In the genomic region with DNA sequence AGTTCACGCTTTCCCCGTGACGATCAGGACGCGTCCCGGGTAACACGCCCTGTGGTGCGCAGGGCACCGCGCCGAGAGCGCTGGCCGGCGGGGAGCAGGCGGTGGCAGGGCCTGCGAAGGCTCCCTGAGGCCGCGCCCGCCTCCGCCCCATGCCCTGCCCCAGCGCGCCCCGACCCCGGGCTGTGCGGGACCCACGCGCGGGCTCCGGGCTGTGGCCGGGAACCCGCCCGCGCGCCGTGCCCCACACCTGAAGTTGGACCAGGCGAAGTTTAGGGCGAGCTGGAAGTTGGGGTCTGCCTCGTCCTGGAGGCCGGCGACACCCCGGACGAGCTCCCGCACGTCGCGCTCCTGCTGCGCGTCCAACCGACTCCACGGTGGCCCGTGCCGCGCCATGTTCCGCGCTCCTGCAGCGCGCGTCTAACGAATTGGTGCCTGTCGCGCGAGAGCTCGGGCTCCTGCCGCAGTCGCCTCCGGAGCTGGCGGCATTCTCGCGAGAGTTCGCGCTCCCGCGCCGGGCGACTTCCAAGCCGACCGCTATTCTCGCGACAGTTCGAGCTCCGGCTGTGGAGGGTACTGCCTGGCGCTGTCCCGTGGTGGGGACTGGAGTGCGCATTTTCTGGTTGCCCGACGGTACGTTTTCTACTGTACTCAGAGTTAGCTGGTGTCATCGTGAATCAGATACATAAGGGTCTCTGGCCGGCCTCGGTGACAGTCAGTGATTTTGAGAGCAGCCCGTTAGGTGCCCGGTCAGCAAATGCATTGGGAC, we compare ENCODE assay signal across 8 cellular contexts. TPM values are rescaled to one million over a fixed set of nuclear protein-coding genes. Genes with fewer than 3 reads are reported as not detected.
A peak's percentile ranks its signal among the peaks of the same experiment; 100 is the strongest.
DNase-seq lines count a peak whose midpoint lies in the region; ATAC-seq and TF ChIP-seq lines count a peak whose summit lies in the region.

A gene (minus strand): TSS at position 419 of the 766 bp plus-strand sequence. CDS start 26 bp downstream, at position 393.

- intact Hi-C loops in activated T-helper 1 cell treated with anti-CD3 and anti-CD28 coated beads, Interleukin-12 subunit alpha, Interleukin-12 subunit beta, Interleukin-2, Interleukin-4 antibody, amounts not matched to agents 30 ng/mL and 10 ng/mL and 1 ng/mL, durations not matched to agents 14 hours and 24 hours and 36 hours (cut with micrococcal nuclease) = loop anchor here (5.0 kb wide), 2 partner anchors 62 to 202 kb away; a partner anchor contains a TSS

- peaks cover 17% of the 10 kb centered on the region for H3K4me1 Mint-ChIP-seq in activated T-helper 1 cell treated with anti-CD3 and anti-CD28 coated beads, Interleukin-12 subunit alpha, Interleukin-12 subunit beta, Interleukin-2, Interleukin-4 antibody, amounts not matched to agents 30 ng/mL and 10 ng/mL and 1 ng/mL, durations not matched to agents 14 hours and 24 hours and 36 hours (ENCODE audit: low read depth)
- H3K4me1 Mint-ChIP-seq in naive thymus-derived CD8-positive, alpha-beta T cell = peaks cover 8 to 35% (median 29%) of the 10 kb centered on the region in 4 donors
- H3K4me1 Mint-ChIP-seq in stimulated activated naive B cell treated with anti-CD40 and anti-IgM and Interleukin-4, amounts not matched to agents 10 μg/mL and 1 μg/mL and 100 μg/mL, for 72 hours = peaks cover 5 to 16% of the 10 kb centered on the region in 2 donors

- ATAC-seq in naive thymus-derived CD8-positive, alpha-beta T cell = peak; percentile 90 to 94
- ATAC-seq in stimulated activated naive B cell treated with anti-CD40 and anti-IgM and Interleukin-4, amounts not matched to agents 10 μg/mL and 1 μg/mL and 100 μg/mL, for 72 hours (replicated peaks) = peak; percentile 93 to 96

- TF ChIP-seq CTCF in fibroblast of mammary gland (conservative IDR thresholded peaks at IDR 0.05; ENCODE audit: control insufficient read depth, insufficient read depth, low read depth, low read length) = peak; percentile 32

- DNase-seq in ELF-1 (ENCODE audit: low read depth, low spot score) (peak; percentile 98), GOT3 (lab: John Stamatoyannopoulos, UW) (peak; percentile 93), LHCN-M2 (ENCODE audit: low read depth) (peak; percentile 97), RPMI7951 (ENCODE audit: low read depth) (peak; percentile 98), fibroblast of mammary gland (ENCODE audit: low read depth) (peak; percentile 98)
- peak; percentile 98 for DNase-seq in activated T-helper 1 cell treated with anti-CD3 and anti-CD28 coated beads, Interleukin-12 subunit alpha, Interleukin-12 subunit beta, Interleukin-2, Interleukin-4 antibody, amounts not matched to agents 30 ng/mL and 10 ng/mL and 1 ng/mL, durations not matched to agents 14 hours and 24 hours and 36 hours (ENCODE audit: low spot score)
- peak; percentile 87 to 98 (median 96) for DNase-seq in naive thymus-derived CD8-positive, alpha-beta T cell
- DNase-seq in stimulated activated naive B cell treated with anti-CD40 and anti-IgM and Interleukin-4, amounts not matched to agents 10 μg/mL and 1 μg/mL and 100 μg/mL, for 72 hours = peak; percentile 99

- peak within 1 kb of the TSS; percentile 93 for H3K4me3 Mint-ChIP-seq in activated T-helper 1 cell treated with anti-CD3 and anti-CD28 coated beads, Interleukin-12 subunit alpha, Interleukin-12 subunit beta, Interleukin-2, Interleukin-4 antibody, amounts not matched to agents 30 ng/mL and 10 ng/mL and 1 ng/mL, durations not matched to agents 14 hours and 24 hours and 36 hours
- peak within 1 kb of the TSS; percentile 82 to 99 (median 94) for H3K4me3 Mint-ChIP-seq in naive thymus-derived CD8-positive, alpha-beta T cell
- H3K4me3 Mint-ChIP-seq in stimulated activated naive B cell treated with anti-CD40 and anti-IgM and Interleukin-4, amounts not matched to agents 10 μg/mL and 1 μg/mL and 100 μg/mL, for 72 hours = peak within 1 kb of the TSS; percentile 87 to 97

- H3K4me3 ChIP-seq in fibroblast of mammary gland (ENCODE audit: control insufficient read depth, low read depth, low read length) = peak within 1 kb of the TSS; percentile 79

- H3K27me3 Mint-ChIP-seq in activated T-helper 1 cell treated with anti-CD3 and anti-CD28 coated beads, Interleukin-12 subunit alpha, Interleukin-12 subunit beta, Interleukin-2, Interleukin-4 antibody, amounts not matched to agents 30 ng/mL and 10 ng/mL and 1 ng/mL, durations not matched to agents 14 hours and 24 hours and 36 hours (ENCODE audit: insufficient read depth) = no peaks in the 10 kb centered on the region
- H3K27me3 Mint-ChIP-seq in naive thymus-derived CD8-positive, alpha-beta T cell = no peaks in the 10 kb centered on the region
- no peaks in the 10 kb centered on the region for H3K27me3 Mint-ChIP-seq in stimulated activated naive B cell treated with anti-CD40 and anti-IgM and Interleukin-4, amounts not matched to agents 10 μg/mL and 1 μg/mL and 100 μg/mL, for 72 hours

- POLR2A ChIA-PET in naive thymus-derived CD8-positive, alpha-beta T cell (lab: Charles Lee) = interaction anchor here (0.6 to 1.6 kb wide), 5 partner anchors 11 to 201 kb away, joined by 3 to 4 read pairs (median 4); a partner anchor contains a TSS

- H3K36me3 Mint-ChIP-seq in activated T-helper 1 cell treated with anti-CD3 and anti-CD28 coated beads, Interleukin-12 subunit alpha, Interleukin-12 subunit beta, Interleukin-2, Interleukin-4 antibody, amounts not matched to agents 30 ng/mL and 10 ng/mL and 1 ng/mL, durations not matched to agents 14 hours and 24 hours and 36 hours (ENCODE audit: low read depth) = peaks cover 6% of the 10 kb centered on the region
- H3K36me3 Mint-ChIP-seq in naive thymus-derived CD8-positive, alpha-beta T cell = peaks cover 1 to 23% (median 12%) of the 10 kb centered on the region in 3 donors
- peaks cover 15 to 21% of the 10 kb centered on the region in 2 donors for H3K36me3 Mint-ChIP-seq in stimulated activated naive B cell treated with anti-CD40 and anti-IgM and Interleukin-4, amounts not matched to agents 10 μg/mL and 1 μg/mL and 100 μg/mL, for 72 hours

- H3K9me3 Mint-ChIP-seq in activated T-helper 1 cell treated with anti-CD3 and anti-CD28 coated beads, Interleukin-12 subunit alpha, Interleukin-12 subunit beta, Interleukin-2, Interleukin-4 antibody, amounts not matched to agents 30 ng/mL and 10 ng/mL and 1 ng/mL, durations not matched to agents 14 hours and 24 hours and 36 hours = no peaks in the 10 kb centered on the region
- H3K9me3 Mint-ChIP-seq in naive thymus-derived CD8-positive, alpha-beta T cell = no peaks in the 10 kb centered on the region
- no peaks in the 10 kb centered on the region for H3K9me3 Mint-ChIP-seq in stimulated activated naive B cell treated with anti-CD40 and anti-IgM and Interleukin-4, amounts not matched to agents 10 μg/mL and 1 μg/mL and 100 μg/mL, for 72 hours

- peak within 1 kb of the TSS; percentile 98 for H3K27ac Mint-ChIP-seq in activated T-helper 1 cell treated with anti-CD3 and anti-CD28 coated beads, Interleukin-12 subunit alpha, Interleukin-12 subunit beta, Interleukin-2, Interleukin-4 antibody, amounts not matched to agents 30 ng/mL and 10 ng/mL and 1 ng/mL, durations not matched to agents 14 hours and 24 hours and 36 hours
- peak within 1 kb of the TSS; percentile 75 to 96 (median 90) for H3K27ac Mint-ChIP-seq in naive thymus-derived CD8-positive, alpha-beta T cell
- peak within 1 kb of the TSS; percentile 96 for H3K27ac Mint-ChIP-seq in stimulated activated naive B cell treated with anti-CD40 and anti-IgM and Interleukin-4, amounts not matched to agents 10 μg/mL and 1 μg/mL and 100 μg/mL, for 72 hours

RNA-seq across cellular contexts. Expression of the gene that starts here (rescaled TPM):
- total RNA-seq in LHCN-M2 (2014; rRNA removed) = 31.2 and 31.5 TPM in 2 replicates
- 6.5 TPM for polyA plus RNA-seq in LHCN-M2 (2012)
- 20.1 and 21.9 TPM in 2 replicates for total RNA-seq in RPMI7951 (2014; rRNA removed; shearing (Covaris generic))
- 22.3 and 25.9 TPM in 2 replicates for total RNA-seq in activated T-helper 1 cell treated with anti-CD3 and anti-CD28 coated beads, Interleukin-12 subunit alpha, Interleukin-12 subunit beta, Interleukin-2, Interleukin-4 antibody, amounts not matched to agents 30 ng/mL and 10 ng/mL and 1 ng/mL, durations not matched to agents 14 hours and 24 hours and 36 hours
- total RNA-seq in naive thymus-derived CD8-positive, alpha-beta T cell = 10 to 100 TPM; 27.2 to 30.3 TPM
- 1 to 10 TPM; 4.3 to 9.8 (median 5.0) TPM for polyA plus RNA-seq in naive thymus-derived CD8-positive, alpha-beta T cell

Comparison
In these comparisons a context has a peak if more than half of its experiments do, and no peak if none do; other contexts are left out.
1. Peak in every context shown above with its lines: DNase-seq, ATAC-seq and H3K4me3 ChIP-seq.